Comparison of ENCODE assay signal across 19 cellular contexts in genomic region chr2:102271844-102272243, GRCh38. TPM values are rescaled to one million over a fixed set of nuclear protein-coding genes. Genes with fewer than 3 reads are reported as not detected.
A peak's percentile ranks its signal among the peaks of the same experiment; 100 is the strongest.
DNase-seq lines count a peak whose midpoint lies in the region; ATAC-seq, FAIRE-seq and TF ChIP-seq lines count a peak whose summit lies in the region.
"Had no signal": no experiment of that assay in that cellular context is flagged by ENCODE, and none has a peak within 500 bp of the region (broad histone marks: within the 10 kb centered on the region; RNA-seq: fewer than 3 reads in every experiment).

No MANE protein-coding gene starts in this region.

- H3K36me3 ChIP-seq in endodermal cell (ENCODE audit: control insufficient read depth, insufficient read depth, low read length) (no peaks in the 10 kb centered on the region), heart left ventricle (no peaks in the 10 kb centered on the region)
- H3K36me3 ChIP-seq: BE2C, ovary, upper lobe of left lung had no signal

- ATAC-seq in A549 (peak; percentile 50 to 73; a peak in 4 of 6 replicates), T-helper 17 cell (peak; percentile 63), heart left ventricle (no peak), HG03378 (IDR thresholded peaks at IDR 0.05; ENCODE audit: unreplicated experiment) (no peak)

- H3K27me3 Mint-ChIP-seq in T-helper 17 cell (no peaks in the 10 kb centered on the region), endodermal cell (ENCODE audit: insufficient read depth) (peaks cover 11% of the 10 kb centered on the region)

- TF ChIP-seq EP300 in A549 (IDR thresholded peaks at IDR 0.05) = no peak

- intact Hi-C loops in heart left ventricle (cut with DNase I) = no loop called here

- peaks cover 11% of the 10 kb centered on the region for H3K4me1 Mint-ChIP-seq in T-helper 17 cell
- H3K4me1 Mint-ChIP-seq in endodermal cell = peaks cover 11% of the 10 kb centered on the region

- WGBS in A549 (ENCODE audit: missing lambda C conversion rate) = 11% methylated on average over 5 of the region's 5 CpGs
- 87 to 92% methylated on average over 4 to 5 of the region's 5 CpGs for WGBS in endodermal cell (ENCODE audit: insufficient coverage in 1 of 2, insufficient read length in 1 of 2), 2 experiments
- WGBS in heart left ventricle, 4 donors = 75 to 84% (median 80%) methylated on average over 5 of the region's 5 CpGs

- H3K9ac ChIP-seq in endodermal cell (ENCODE audit: extremely low read depth, low read length, poor library complexity, severe bottlenecking) = no peak overlapping the region

- FAIRE-seq in A549 (lab: Jason Lieb, UNC) = no peak
- FAIRE-seq: astrocyte, H1 had no signal

- H3K27ac ChIP-seq in A549 = no peak overlapping the region
- no peak overlapping the region for H3K27ac ChIP-seq in endodermal cell (ENCODE audit: low read depth, low read length)
- no peak overlapping the region for H3K27ac ChIP-seq in heart left ventricle
- H3K27ac ChIP-seq: hepatocyte, ovary had no signal

- no peak for DNase-seq in A549 (ENCODE audit: low read depth in 1 of 2, low spot score in 1 of 2)
- peak; percentile 10 for DNase-seq in COLO829 (ENCODE audit: low spot score)
- DNase-seq in T-helper 17 cell = no peak
- no peak for DNase-seq in endodermal cell
- DNase-seq in NCI-H774 (lab: John Stamatoyannopoulos, UW) = no peak
- DNase-seq in hypothalamus (lab: John Stamatoyannopoulos, UW) = no peak
- DNase-seq in heart left ventricle = no peak
- DNase-seq: activated CD4-positive, CD25-positive, alpha-beta regulatory T cell; BE2C; DMS53; NCI-H1417; NCI-H2227 treated with DMSO at 0.1 percent for 48 hours; ovary; upper lobe of left lung had no signal

- H3K9me3 ChIP-seq in A549 (peaks cover 8% of the 10 kb centered on the region; the same call in 2 of the 3 replicates), T-helper 17 cell (ENCODE audit: control insufficient read depth, low read length, poor library complexity, severe bottlenecking) (no peaks in the 10 kb centered on the region), endodermal cell (ENCODE audit: control insufficient read depth, low read length) (peaks cover 28% of the 10 kb centered on the region), heart left ventricle (peaks cover 0 to 11% (median 0%) of the 10 kb centered on the region in 12 donors)
- H3K9me3 ChIP-seq: BE2C, ovary, upper lobe of left lung had no signal

- H3K4me1 ChIP-seq in A549 (no peaks in the 10 kb centered on the region), endodermal cell (ENCODE audit: control insufficient read depth, insufficient read depth, low read length) (peaks cover 10% of the 10 kb centered on the region), heart left ventricle (peaks cover 0 to 26% (median 0%) of the 10 kb centered on the region in 12 donors)
- H3K4me1 ChIP-seq: BE2C had no signal

- H3K27ac Mint-ChIP-seq in T-helper 17 cell = peak overlapping the region; percentile 22
- H3K27ac Mint-ChIP-seq in endodermal cell = no peak overlapping the region
- H3K27ac Mint-ChIP-seq: dendritic cell treated with granulocyte-macrophage colony-stimulating factor and Interleukin-4, amounts not matched to agents 40 ng/mL and 50 ng/mL, for 4 days had no signal

- TF ChIP-seq CTCF in A549 (IDR thresholded peaks at IDR 0.05) (no peak), endodermal cell (conservative IDR thresholded peaks at IDR 0.05) (peak; percentile 45), heart left ventricle (IDR thresholded peaks at IDR 0.05) (no peak)

- TF ChIP-seq RAD21 in A549 (conservative IDR thresholded peaks at IDR 0.05 in 1 of 2, IDR thresholded peaks at IDR 0.05 in 1 of 2) = no peak

- H3K4me3 ChIP-seq in A549 = no peak overlapping the region
- H3K4me3 ChIP-seq in endodermal cell (ENCODE audit: low read length) = no peak overlapping the region
- H3K4me3 ChIP-seq in heart left ventricle = no peak overlapping the region
- H3K4me3 ChIP-seq: hepatocyte, ovary, upper lobe of left lung had no signal

- peak overlapping the region; percentile 7; the same call in 1 of the 3 replicates for H3K4me2 ChIP-seq in A549
- H3K4me2 ChIP-seq: hepatocyte had no signal

- H3K4me3 Mint-ChIP-seq in T-helper 17 cell (no peak overlapping the region), endodermal cell (no peak overlapping the region)
- H3K4me3 Mint-ChIP-seq: dendritic cell treated with granulocyte-macrophage colony-stimulating factor and Interleukin-4, amounts not matched to agents 40 ng/mL and 50 ng/mL, for 4 days had no signal

- peaks cover 24% of the 10 kb centered on the region for H3K9me3 Mint-ChIP-seq in endodermal cell

- TF ChIP-seq POLR2A in A549 (IDR thresholded peaks at IDR 0.05; ENCODE audit: low read length) (no peak), heart left ventricle (IDR thresholded peaks at IDR 0.05) (no peak)

- POLR2A ChIA-PET in A549 (lab: Yijun Ruan, JAX) = no interaction called here

- H3K36me3 Mint-ChIP-seq in T-helper 17 cell (ENCODE audit: low read depth) = peaks cover 11% of the 10 kb centered on the region
- H3K36me3 Mint-ChIP-seq in endodermal cell (ENCODE audit: low read depth) = peaks cover 4% of the 10 kb centered on the region

- no peaks in the 10 kb centered on the region for H3K27me3 ChIP-seq in endodermal cell (ENCODE audit: control insufficient read depth, insufficient read depth, low read length, poor library complexity, severe bottlenecking)
- H3K27me3 ChIP-seq in heart left ventricle = peaks cover 0 to 22% (median 0%) of the 10 kb centered on the region in 9 donors
- H3K27me3 ChIP-seq: BE2C, hepatocyte, ovary, upper lobe of left lung had no signal

- CTCF ChIA-PET in A549 (lab: Yijun Ruan, JAX) = interaction anchor here (1.0 kb wide), 1 partner anchor 36 kb away, joined by 3 read pairs; no protein-coding TSS in a partner anchor

TF ChIP-seq in A549, 52 proteins besides CTCF, POLR2A, EP300 and RAD21:
- TF ChIP-seq REST (IDR thresholded peaks at IDR 0.05) = no peak
- TF ChIP-seq PBX3 (IDR thresholded peaks at IDR 0.05) = no peak

RNA-seq across cellular contexts. Expression of gene IL1RL1, which starts 39.5 kb away (rescaled TPM):
- polyA plus RNA-seq in A549 (2011; rRNA removed) (0.77 and 0.84 TPM in 2 replicates), A549 (2017; fragmentation: RNase III; extraction: RNeasy Plus Mini Kit Qiagen cat#74134 plus additional on column Dnase treatment) (0.03 to 0.04 TPM (median 0.03 TPM) in 3 replicates), heart left ventricle (10 to 100 TPM in 1 of 2 donors, 1 to 10 TPM in 1; 1.1 to 36.6 TPM)
- 0.03 and 0.04 TPM in 2 replicates for polyA plus RNA-seq in A549 (2012; cell fraction: cytosol; rRNA removed)
- polyA plus RNA-seq in A549 (2012; cell fraction: nucleus; rRNA removed) = 0.18 and 0.21 TPM in 2 replicates
- polyA minus RNA-seq in A549 (2011; rRNA and poly(A)+ RNA removed) = 0.70 and 0.92 TPM in 2 replicates
- total RNA-seq in T-helper 17 cell (under 1 TPM; 0.60 to 0.99 TPM), endodermal cell (under 1 TPM; 0.75 to 0.84 TPM), heart left ventricle (10 to 100 TPM in 2 of 9 donors, 1 to 10 TPM in 3, under 1 TPM in 4; 0.25 to 84.9 (median 1.6) TPM)
- polyA plus RNA-seq in endodermal cell (2013, experiment 1 of 2) = not detected
- polyA plus RNA-seq in endodermal cell (2013, experiment 2 of 2) = 0.12 TPM
- total RNA-seq: H1 had no signal
- polyA plus RNA-seq: H1 had no signal

Comparison
In these comparisons a context has a peak if more than half of its experiments do, and no peak if none do; other contexts are left out.
1. ATAC-seq: peak in A549 (2 of 2) and T-helper 17 cell (single experiment); none in heart left ventricle (0 of 4) and HG03378 (single experiment).